ENCODE assay signal across 16 cellular contexts in the genomic region with DNA sequence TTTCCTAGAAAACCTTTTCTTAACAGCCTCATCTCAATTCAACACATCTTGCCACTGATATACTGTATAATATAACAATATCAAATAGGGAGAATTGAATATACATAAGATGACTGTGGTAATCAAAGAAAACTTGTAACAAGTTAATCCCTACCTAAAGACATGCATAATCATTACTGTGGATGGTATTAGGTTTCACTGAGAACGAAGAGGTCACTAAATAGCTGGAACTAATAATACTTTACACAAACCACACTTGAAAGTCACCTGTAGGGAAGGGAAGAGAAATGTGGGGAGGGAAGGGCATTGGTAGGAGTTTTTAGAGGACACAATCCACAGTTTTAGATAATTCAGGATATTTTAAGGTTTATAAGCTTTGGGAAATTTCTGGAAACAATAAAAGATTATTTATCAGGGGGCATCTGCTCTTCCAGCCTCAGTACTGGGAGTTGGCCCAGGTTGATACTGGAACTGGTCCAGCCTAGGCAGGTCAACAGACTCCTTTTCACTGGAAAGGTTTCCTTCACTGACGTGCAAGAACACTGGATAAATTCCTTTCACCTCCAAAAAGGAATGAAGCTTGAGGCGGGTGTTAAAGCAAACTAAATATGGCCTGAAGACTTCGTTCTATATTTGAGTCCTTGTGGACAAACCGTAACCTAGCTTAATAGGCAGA.
"Had no signal": no experiment of that assay in that cellular context is flagged by ENCODE, and none has a peak within 500 bp of the region (broad histone marks: within the 10 kb centered on the region; RNA-seq: fewer than 3 reads in every experiment).

No MANE protein-coding gene starts in this region.

- H3K27me3 ChIP-seq: gastrocnemius medialis, heart right ventricle, ovary had no signal

- H3K4me3 ChIP-seq: gastrocnemius medialis, heart right ventricle, ovary had no signal

- H3K4me1 ChIP-seq: gastrocnemius medialis, heart right ventricle had no signal

- H3K27ac ChIP-seq: gastrocnemius medialis, heart right ventricle, ovary had no signal

- DNase-seq: activated CD4-positive, alpha-beta T cell treated with anti-CD3 and anti-CD28 coated beads, Interleukin-2, amount 10 ng/mL, durations not matched to agents 24 days and 14 days; activated CD4-positive, CD25-positive, alpha-beta regulatory T cell; activated CD8-positive, alpha-beta memory T cell treated with anti-CD3 and anti-CD28 coated beads for 24 hours; activated naive CD4-positive, alpha-beta T cell treated with Interleukin-2 at 50 U/mL for 16 hours; activated naive CD8-positive, alpha-beta T cell treated with anti-CD3 and anti-CD28 coated beads, Interleukin-2, amount 50 U/mL, for 24 hours; aorta; erythroblast; gastrocnemius medialis; heart right ventricle; islet precursor cell; naive B cell; ovary; stimulated activated CD4-positive, alpha-beta T cell treated with anti-CD3 and anti-CD28 coated beads, Interleukin-12 subunit alpha, Interleukin-12 subunit beta, amount 100 ng/mL, for 4 hours; stimulated activated CD4-positive, alpha-beta T cell treated with anti-CD3 and anti-CD28 coated beads, Interleukin-2, amount 100 ng/mL, for 24 hours; T-helper 2 cell had no signal

- FAIRE-seq: bronchial epithelial cell had no signal

- H3K36me3 ChIP-seq: gastrocnemius medialis, heart right ventricle, ovary had no signal

- H3K9me3 ChIP-seq: gastrocnemius medialis, heart right ventricle, ovary had no signal

- ATAC-seq: activated naive CD8-positive, alpha-beta T cell treated with anti-CD3 and anti-CD28 coated beads, Interleukin-2, amount 50 U/mL, for 24 hours; gastrocnemius medialis; heart right ventricle had no signal
